20 cellular contexts compared by ENCODE assay signal in the genomic region with DNA sequence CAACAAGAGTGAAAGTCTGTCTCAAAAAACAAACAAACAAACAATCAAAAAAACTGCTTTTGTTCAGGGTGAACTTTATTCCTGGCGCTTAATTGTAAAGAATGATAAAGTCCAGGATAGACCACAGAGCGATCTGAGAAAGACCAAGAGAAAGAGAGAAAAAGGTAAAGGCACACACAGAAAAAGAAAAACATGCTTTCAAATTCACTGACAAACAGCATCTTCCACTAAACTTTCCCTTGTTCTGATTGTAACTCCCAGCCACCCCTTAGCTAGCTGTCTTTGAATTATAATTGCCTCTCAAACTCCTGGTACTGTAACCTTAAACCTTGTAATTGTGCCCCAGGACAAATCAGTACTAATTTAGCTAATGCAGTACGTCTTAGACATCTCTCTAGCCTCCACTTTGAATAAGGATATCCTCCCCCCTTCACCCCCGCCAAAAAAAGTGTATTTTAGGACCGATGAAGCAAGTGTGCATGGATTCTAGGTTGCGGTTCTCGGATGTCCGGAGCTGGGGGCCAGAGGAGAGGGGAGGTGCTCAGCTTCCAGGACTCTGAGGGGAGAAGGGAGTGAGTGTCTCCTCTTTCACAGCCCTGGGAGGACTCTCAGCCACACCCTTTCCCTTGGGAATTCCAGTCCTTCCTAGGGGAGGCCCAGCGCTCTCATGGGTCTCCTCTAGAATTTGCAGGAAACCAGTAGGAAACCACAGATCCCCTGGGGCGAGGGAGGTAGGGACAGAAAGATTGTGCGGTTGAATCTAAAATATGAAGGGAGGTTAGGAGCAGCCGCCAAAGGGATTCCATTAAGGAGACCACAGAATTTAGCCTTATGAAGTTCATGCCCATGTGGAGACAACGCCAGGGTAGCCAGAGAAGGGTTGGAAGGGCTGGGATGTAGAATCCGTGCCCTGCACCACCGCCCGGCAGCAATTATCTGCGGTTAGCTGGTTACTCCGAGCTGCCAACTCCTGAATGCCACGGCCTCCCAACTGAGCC. TPM values are rescaled to one million over a fixed set of nuclear protein-coding genes. Genes with fewer than 3 reads are reported as not detected.
DNase-seq lines count a peak whose midpoint lies in the region; ATAC-seq, FAIRE-seq and TF ChIP-seq lines count a peak whose summit lies in the region.
"Had no signal": no experiment of that assay in that cellular context is flagged by ENCODE, and none has a peak within 500 bp of the region (broad histone marks: within the 10 kb centered on the region; RNA-seq: fewer than 3 reads in every experiment).

No MANE protein-coding gene starts in this region.

- no peak overlapping the region for H2BK15ac ChIP-seq in H1 (ENCODE audit: low read length)

- no peak for TF ChIP-seq POLR2A in H1 (IDR thresholded peaks at IDR 0.05; ENCODE audit: control extremely low read depth in 1 of 2, low read depth in 2 of 2, low read length in 2 of 2)

- H3K27ac ChIP-seq in H1 (ENCODE audit: low read depth, low read length): no peak overlapping the region
- H3K27ac ChIP-seq: neutrophil, uterus had no signal

- DNase-seq in GM03348 (ENCODE audit: low spot score) (peak; percentile 33), MG63 (peak; percentile 55), H1 (ENCODE audit: low read depth in 1 of 2, low spot score in 2 of 2) (peak; percentile 29 to 51), renal cortical epithelial cell (ENCODE audit: low read depth) (peak; percentile 3), NCI-H2029 treated with DMSO at 0.1 percent for 48 hours (lab: John Stamatoyannopoulos, UW) (no peak)
- no peak for DNase-seq in activated CD8-positive, alpha-beta memory T cell treated with anti-CD3 and anti-CD28 coated beads for 24 hours
- DNase-seq: activated T-cell treated with anti-CD3 and anti-CD28 coated beads, Interleukin-2, amount 50 U/mL, for 24 hours; amniotic stem cell; CD8-positive, alpha-beta memory T cell; HFFc6; NCI-H1105 treated with DMSO at 0.1 percent for 48 hours; NCI-H748 treated with DMSO at 0.1 percent for 48 hours; RPMI8226; stimulated activated naive B cell treated with anti-CD40 and anti-IgM and Interleukin-4, amounts not matched to agents 10 μg/mL and 1 μg/mL and 100 μg/mL, for 72 hours; uterus had no signal

- no peak overlapping the region for H4K91ac ChIP-seq in H1 (replicated peaks; ENCODE audit: insufficient read length, low read length)

- H3K27me3 ChIP-seq in MG63: no peaks in the 10 kb centered on the region
- peaks cover 0 to 11% (median 1%) of the 10 kb centered on the region in 4 experiments; a peak in 3 of 7 replicates for H3K27me3 ChIP-seq in H1 (replicated peaks in 1 of 4; ENCODE audit: control insufficient read depth in 3 of 4, extremely low read depth in 1 of 4, insufficient read depth in 3 of 4, low read length in 3 of 4)
- H3K27me3 ChIP-seq: uterus had no signal

- H3K4me2 ChIP-seq in H1 (ENCODE audit: insufficient read depth in 1 of 2, low read depth in 2 of 2, low read length in 2 of 2): peak overlapping the region; percentile 43 to 61

- H3K36me3 ChIP-seq in MG63: no peaks in the 10 kb centered on the region
- no peaks in the 10 kb centered on the region for H3K36me3 ChIP-seq in H1 (ENCODE audit: control insufficient read depth in 2 of 4, insufficient read depth in 4 of 4, low read length in 3 of 4)
- H3K36me3 ChIP-seq: neutrophil, uterus had no signal

- H3K18ac ChIP-seq in H1 (ENCODE audit: extremely low read depth, low read length): no peak overlapping the region; the same call in 1 of the 2 replicates

- POLR2A ChIA-PET in H1 (lab: Charles Lee; ENCODE audit: partially characterized antibody): interaction anchor here (1.3 kb wide), 1 partner anchor 18 kb away, joined by 6 read pairs; no protein-coding TSS in a partner anchor

- no peak overlapping the region for H2BK5ac ChIP-seq in H1 (ENCODE audit: low read depth, low read length)

- no peaks in the 10 kb centered on the region for H3K79me2 ChIP-seq in H1 (ENCODE audit: control insufficient read depth in 1 of 2, insufficient read depth in 2 of 2, low read length in 2 of 2)

- H3K4me1 ChIP-seq in H1 (replicated peaks in 1 of 4; ENCODE audit: control insufficient read depth in 3 of 4, insufficient read depth in 4 of 4, low read length in 3 of 4): peaks cover 0 to 8% (median 1%) of the 10 kb centered on the region in 4 experiments; a peak in 3 of 7 replicates
- H3K4me1 ChIP-seq: uterus had no signal

- TF ChIP-seq CTCF in H1 (IDR thresholded peaks at IDR 0.05; ENCODE audit: control extremely low read depth in 1 of 3, insufficient read depth in 1 of 3, low read depth in 1 of 3, low read length in 3 of 3): no peak

- no peak overlapping the region for H3K14ac ChIP-seq in H1 (ENCODE audit: insufficient read length)

- H3K4ac ChIP-seq in H1 (replicated peaks; ENCODE audit: insufficient read length, low read depth, low read length): no peak overlapping the region

- H3K23me2 ChIP-seq in H1 (ENCODE audit: low read depth, low read length): no peaks in the 10 kb centered on the region

- no peak overlapping the region for H4K5ac ChIP-seq in H1 (ENCODE audit: insufficient read length, low read depth, low read length)

- TF ChIP-seq RAD21 in H1 (IDR thresholded peaks at IDR 0.05 in 1 of 2, conservative IDR thresholded peaks at IDR 0.05 in 1 of 2; ENCODE audit: low read depth in 2 of 2, low read length in 2 of 2): no peak

- no peaks in the 10 kb centered on the region for H3K79me1 ChIP-seq in H1 (ENCODE audit: low read depth, low read length)

- CTCF ChIA-PET in H1 (lab: Charles Lee; ENCODE audit: partially characterized antibody): interaction anchor here (0.6 to 1.6 kb wide), 7 partner anchors 9 to 276 kb away, joined by 3 to 4 read pairs (median 4); no protein-coding TSS in a partner anchor

- no peaks in the 10 kb centered on the region for H3K9me3 ChIP-seq in MG63
- H3K9me3 ChIP-seq in H1 (ENCODE audit: insufficient read depth in 2 of 2, low read depth in 1 of 2, low read length in 1 of 2): no peaks in the 10 kb centered on the region
- H3K9me3 ChIP-seq: neutrophil, uterus had no signal

- no peaks in the 10 kb centered on the region for H4K20me1 ChIP-seq in H1 (replicated peaks in 1 of 2; ENCODE audit: control insufficient read depth in 1 of 2, insufficient read depth in 2 of 2, low read length in 2 of 2)

- no peak overlapping the region for H2AK5ac ChIP-seq in H1 (ENCODE audit: low read depth, low read length)

- H3K56ac ChIP-seq in H1 (replicated peaks; ENCODE audit: insufficient read length, low read depth, low read length): no peak overlapping the region

- 45% methylated on average over 19 of the region's 19 CpGs; no CpG with 5 or more reads in 1 of the 2 experiments for WGBS in H1 (ENCODE audit: extremely low coverage in 1 of 2, insufficient coverage in 1 of 2, insufficient read length in 1 of 2, insufficient replicate concordance in 2 of 2, low coverage in 1 of 2, low lambda C conversion rate in 2 of 2, missing lambda C conversion rate in 1 of 2), 2 experiments

- H3K4me3 ChIP-seq in MG63 (no peak overlapping the region), H1 (ENCODE audit: extremely low read depth in 1 of 4, insufficient read depth in 2 of 4, low read depth in 3 of 4, low read length in 4 of 4) (peak overlapping the region in 2 of 4 experiments; percentile 17 to 49; a peak in 4 of 8 replicates)
- H3K4me3 ChIP-seq: uterus had no signal

- no peak overlapping the region for H2BK120ac ChIP-seq in H1 (replicated peaks; ENCODE audit: low read depth, low read length)

- peak overlapping the region; percentile 42; the same call in 1 of the 2 replicates for H2BK12ac ChIP-seq in H1 (ENCODE audit: low read depth, low read length)

- H4K8ac ChIP-seq in H1 (ENCODE audit: extremely low read depth, insufficient read depth, low read length): no peak overlapping the region

- H2BK20ac ChIP-seq in H1 (ENCODE audit: low read length): peak overlapping the region; percentile 76; the same call in 1 of the 2 replicates

- no peak for ATAC-seq in HG02981 (IDR thresholded peaks at IDR 0.05; ENCODE audit: unreplicated experiment)
- ATAC-seq: stimulated activated naive B cell treated with anti-CD40 and anti-IgM and Interleukin-4, amounts not matched to agents 10 μg/mL and 1 μg/mL and 100 μg/mL, for 72 hours had no signal

- H3K23ac ChIP-seq in H1 (ENCODE audit: insufficient read length): no peak overlapping the region

- 0 out of 2 replicates have a peak overlapping the region, but pooled peaks have one; percentile 54 for H2AFZ ChIP-seq in H1 (ENCODE audit: low read length)

- H3K9ac ChIP-seq in H1 (replicated peaks in 1 of 4; ENCODE audit: extremely low read depth in 1 of 4, low read depth in 3 of 4, low read length in 3 of 4): no peak overlapping the region

- FAIRE-seq in H1 (lab: Jason Lieb, UNC): peak; percentile 32

- TF ChIP-seq EP300 in H1 (IDR thresholded peaks at IDR 0.05; ENCODE audit: borderline replicate concordance in 1 of 2, low read depth in 2 of 2, low read length in 2 of 2): no peak

TF ChIP-seq in H1, 55 proteins besides CTCF, POLR2A, EP300 and RAD21:
- 0 out of 2 replicates have a peak, but pooled peaks have one; percentile 8 for TF ChIP-seq YY1 (IDR thresholded peaks at IDR 0.05; ENCODE audit: low read depth, low read length)
- peak; percentile 42 for TF ChIP-seq ASH2L (IDR thresholded peaks at IDR 0.05; ENCODE audit: low read length)
- no peak for TF ChIP-seq KDM4A (IDR thresholded peaks at IDR 0.05; ENCODE audit: low read depth, low read length, severe bottlenecking)

RNA-seq across cellular contexts. Expression of gene ZNF536, which starts 19.7 kb away (rescaled TPM):
- total RNA-seq in MG63 (2014; rRNA removed; shearing (Covaris generic); ENCODE audit: low replicate concordance): not detected in 2 replicates
- 0.09 and 0.33 TPM in 2 replicates for total RNA-seq in H1 (2021; fragmentation: NEBNext Ultra II Directional; extraction: Animal tissue kit (Norgen Biotek cat#: 25700))
- polyA plus RNA-seq in H1 (2011; rRNA removed): 0.06 and 0.11 TPM in 2 replicates
- polyA plus RNA-seq in H1 (2011; cell fraction: cytosol; rRNA removed): 0.08 TPM
- polyA plus RNA-seq in H1 (2011; cell fraction: nucleus; rRNA removed): 0.21 TPM
- polyA plus RNA-seq in H1 (2012, experiment 1 of 2): 0.06 to 0.28 TPM (median 0.08 TPM) in 4 replicates
- polyA plus RNA-seq in H1 (2012, experiment 2 of 2): 0.05 TPM
- polyA plus RNA-seq in H1 (2013, experiment 1 of 2): 0.02 TPM
- polyA plus RNA-seq in H1 (2013, experiment 2 of 2): 0.04 TPM
- polyA minus RNA-seq in H1 (2011; rRNA and poly(A)+ RNA removed): 0.19 and 0.29 TPM in 2 replicates
- not detected for polyA minus RNA-seq in H1 (2011; cell fraction: cytosol; rRNA and poly(A)+ RNA removed)
- 0.40 TPM for polyA minus RNA-seq in H1 (2011; cell fraction: nucleus; rRNA and poly(A)+ RNA removed)
- 0.17 and 0.75 TPM in 2 replicates for total RNA-seq in renal cortical epithelial cell
- total RNA-seq: CD8-positive, alpha-beta memory T cell; dermis microvascular lymphatic vessel endothelial cell; HFFc6; lung microvascular endothelial cell; T-helper 2 cell treated with Interferon-gamma antibody and Interleukin-4, amounts not matched to agents 100 ng/mL and 5 ng/mL, for 36 hours had no signal
- polyA plus RNA-seq: CD8-positive, alpha-beta memory T cell had no signal

Comparison
In these comparisons a context has a peak if more than half of its experiments do, and no peak if none do; other contexts are left out.
1. DNase-seq: peak in GM03348 (single experiment), MG63 (single experiment), H1 (2 of 2) and renal cortical epithelial cell (single experiment); none in NCI-H2029 treated with DMSO at 0.1 percent for 48 hours (single experiment) and activated CD8-positive, alpha-beta memory T cell treated with anti-CD3 and anti-CD28 coated beads for 24 hours (single experiment).